10 cellular contexts compared by ENCODE assay signal in the genomic region with DNA sequence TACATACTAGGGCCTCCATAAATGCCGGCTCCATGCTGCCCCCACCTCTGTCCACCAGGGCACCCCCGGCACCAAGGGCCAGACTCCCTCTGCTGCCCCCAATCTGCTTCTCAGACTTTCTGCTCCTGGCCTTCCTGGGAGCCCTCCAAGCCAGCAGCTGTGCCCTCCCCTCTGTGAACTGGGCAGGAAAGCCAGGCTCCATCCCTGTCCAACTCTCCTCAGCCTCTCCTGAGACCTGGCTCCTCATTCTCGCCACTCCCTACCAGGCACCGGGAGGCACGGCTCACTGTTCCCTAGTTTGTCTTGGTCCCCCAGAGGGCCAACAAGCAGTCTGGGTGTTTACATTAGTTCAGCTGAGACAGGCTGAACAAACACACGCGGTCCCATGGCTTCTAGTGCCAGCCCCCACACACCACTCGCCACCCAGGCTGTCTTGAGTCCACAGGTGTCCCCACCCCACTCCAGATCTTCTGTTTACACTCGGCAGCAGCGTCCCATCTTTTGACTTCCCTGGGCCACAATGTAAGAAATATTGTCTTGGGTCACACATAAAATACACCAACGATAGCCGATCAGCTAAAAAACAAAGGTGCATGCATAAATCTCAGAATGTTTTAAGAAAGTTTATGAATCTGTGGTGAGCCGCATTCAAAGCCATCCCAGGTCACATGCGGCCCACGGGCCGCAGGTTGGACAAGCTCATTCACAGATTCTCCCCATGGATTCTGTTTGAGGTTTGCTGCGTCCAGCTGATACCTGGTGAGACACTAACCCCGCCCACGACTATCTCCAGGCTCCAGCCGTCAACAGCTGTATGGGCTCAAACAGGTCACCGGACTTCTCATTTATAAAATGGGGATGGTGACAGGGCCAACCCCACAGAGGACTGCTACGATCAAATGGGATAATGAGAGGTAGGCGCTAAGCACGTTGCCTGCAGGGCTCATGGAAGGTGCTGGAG. TPM values are rescaled to one million over a fixed set of nuclear protein-coding genes. Genes with fewer than 3 reads are reported as not detected.
DNase-seq lines count a peak whose midpoint lies in the region; ATAC-seq, FAIRE-seq and TF ChIP-seq lines count a peak whose summit lies in the region.
"Had no signal": no experiment of that assay in that cellular context is flagged by ENCODE, and none has a peak within 500 bp of the region (broad histone marks: within the 10 kb centered on the region; RNA-seq: fewer than 3 reads in every experiment).

No MANE protein-coding gene starts in this region.

- no peak for FAIRE-seq in kidney (lab: Jason Lieb, UNC)
- FAIRE-seq in GM12891 (lab: Jason Lieb, UNC), result no peak

- peaks cover 89% of the 10 kb centered on the region for H3K4me1 ChIP-seq in adipocyte (ENCODE audit: control insufficient read depth, insufficient read depth, low read length)
- peaks cover 25 to 38% of the 10 kb centered on the region in 2 donors for H3K4me1 ChIP-seq in kidney (ENCODE audit: control insufficient read depth in 1 of 2, insufficient read depth in 1 of 2, low read depth in 1 of 2, low read length in 2 of 2)

- peaks cover 65% of the 10 kb centered on the region for H3K4me1 Mint-ChIP-seq in stimulated activated memory B cell treated with anti-CD40 and anti-IgM and Interleukin-4, amounts not matched to agents 10 μg/mL and 1 μg/mL and 100 μg/mL, for 72 hours
- peaks cover 19% of the 10 kb centered on the region for H3K4me1 Mint-ChIP-seq in T-helper 2 cell treated with Interferon-gamma antibody and Interleukin-4, amounts not matched to agents 5 μg/mL and 100 μg/mL, for 36 hours (ENCODE audit: low read depth)

- H3K27me3 Mint-ChIP-seq in stimulated activated memory B cell treated with anti-CD40 and anti-IgM and Interleukin-4, amounts not matched to agents 10 μg/mL and 1 μg/mL and 100 μg/mL, for 72 hours, result no peaks in the 10 kb centered on the region
- H3K27me3 Mint-ChIP-seq in T-helper 2 cell treated with Interferon-gamma antibody and Interleukin-4, amounts not matched to agents 5 μg/mL and 100 μg/mL, for 36 hours (ENCODE audit: low read depth), result no peaks in the 10 kb centered on the region

- TF ChIP-seq POLR2A in GM12891 (IDR thresholded peaks at IDR 0.05; ENCODE audit: low read depth, low read length), result no peak

- no peaks in the 10 kb centered on the region for H3K27me3 ChIP-seq in adipocyte (replicated peaks; ENCODE audit: control insufficient read depth, insufficient read depth, low read length)

- no peak for TF ChIP-seq CTCF in kidney (IDR thresholded peaks at IDR 0.05; ENCODE audit: borderline replicate concordance, extremely low read depth, insufficient read depth)

- intact Hi-C loops in kidney (cut with DNase I), result no loop called here

- H3K9ac ChIP-seq in adipocyte (ENCODE audit: low read length), result peak overlapping the region; percentile 80
- H3K9ac ChIP-seq in kidney (ENCODE audit: low read length in 2 of 2), result peak overlapping the region in 1 of 2 donors; percentile 69

- H3K36me3 Mint-ChIP-seq in stimulated activated memory B cell treated with anti-CD40 and anti-IgM and Interleukin-4, amounts not matched to agents 10 μg/mL and 1 μg/mL and 100 μg/mL, for 72 hours, result peaks cover 38% of the 10 kb centered on the region
- H3K36me3 Mint-ChIP-seq in T-helper 2 cell treated with Interferon-gamma antibody and Interleukin-4, amounts not matched to agents 5 μg/mL and 100 μg/mL, for 36 hours (ENCODE audit: low read depth), result peaks cover 4% of the 10 kb centered on the region

- peak in 73 of 76 experiments; percentile 23 to 85 (median 58) for DNase-seq in HUDEP-2 (lab: John Stamatoyannopoulos, UW; ENCODE audit: unreplicated experiment in 76 of 76)
- DNase-seq in adipocyte (ENCODE audit: low read depth), result no peak
- no peak for DNase-seq in kidney
- DNase-seq in SHP77 (lab: John Stamatoyannopoulos, UW), result no peak
- no peak for DNase-seq in GM12891 (ENCODE audit: insufficient read length, low spot score)
- DNase-seq in T-helper 2 cell treated with Interferon-gamma antibody and Interleukin-4, amounts not matched to agents 5 μg/mL and 100 μg/mL, for 36 hours (ENCODE audit: low spot score), result no peak
- DNase-seq: dermis blood vessel endothelial cell, NCI-H1694 treated with DMSO at 0.1 percent for 48 hours had no signal

- H3K9me3 ChIP-seq in adipocyte (ENCODE audit: control insufficient read depth, low read length), result no peaks in the 10 kb centered on the region
- H3K9me3 ChIP-seq in kidney (ENCODE audit: control insufficient read depth in 1 of 2, low read length in 2 of 2), result no peaks in the 10 kb centered on the region

- H3K4me3 Mint-ChIP-seq in stimulated activated memory B cell treated with anti-CD40 and anti-IgM and Interleukin-4, amounts not matched to agents 10 μg/mL and 1 μg/mL and 100 μg/mL, for 72 hours, result no peak overlapping the region
- no peak overlapping the region for H3K4me3 Mint-ChIP-seq in T-helper 2 cell treated with Interferon-gamma antibody and Interleukin-4, amounts not matched to agents 5 μg/mL and 100 μg/mL, for 36 hours

- H3K27ac Mint-ChIP-seq in stimulated activated memory B cell treated with anti-CD40 and anti-IgM and Interleukin-4, amounts not matched to agents 10 μg/mL and 1 μg/mL and 100 μg/mL, for 72 hours, result peak overlapping the region; percentile 58
- no peak overlapping the region for H3K27ac Mint-ChIP-seq in T-helper 2 cell treated with Interferon-gamma antibody and Interleukin-4, amounts not matched to agents 5 μg/mL and 100 μg/mL, for 36 hours

- H3K4me3 ChIP-seq in adipocyte (ENCODE audit: low read length) (no peak overlapping the region), kidney (ENCODE audit: low read length in 2 of 2) (no peak overlapping the region)

- no peaks in the 10 kb centered on the region for H3K9me3 Mint-ChIP-seq in stimulated activated memory B cell treated with anti-CD40 and anti-IgM and Interleukin-4, amounts not matched to agents 10 μg/mL and 1 μg/mL and 100 μg/mL, for 72 hours
- H3K9me3 Mint-ChIP-seq in T-helper 2 cell treated with Interferon-gamma antibody and Interleukin-4, amounts not matched to agents 5 μg/mL and 100 μg/mL, for 36 hours, result no peaks in the 10 kb centered on the region
- H3K9me3 Mint-ChIP-seq: neural crest cell had no signal

- H3K36me3 ChIP-seq in adipocyte (ENCODE audit: control insufficient read depth, insufficient read depth, low read length, severe bottlenecking) (no peaks in the 10 kb centered on the region), kidney (ENCODE audit: control insufficient read depth in 1 of 2, insufficient read depth in 2 of 2, low read length in 2 of 2) (no peaks in the 10 kb centered on the region)

- ATAC-seq in stimulated activated memory B cell treated with anti-CD40 and anti-IgM and Interleukin-4, amounts not matched to agents 10 μg/mL and 1 μg/mL and 100 μg/mL, for 72 hours, result no peak

- H3K27ac ChIP-seq in kidney (ENCODE audit: low read depth in 2 of 2, low read length in 2 of 2), result peak overlapping the region; percentile 47 to 87

TF ChIP-seq in GM12891, 5 proteins besides CTCF, POLR2A, EP300 and RAD21:
- no peak for TF ChIP-seq POU2F2 (IDR thresholded peaks at IDR 0.05; ENCODE audit: low read depth, low read length)
- no peak for TF ChIP-seq POLR2AphosphoS5 (IDR thresholded peaks at IDR 0.05; ENCODE audit: low read depth, low read length)
- no peak for TF ChIP-seq SPI1 (IDR thresholded peaks at IDR 0.05; ENCODE audit: low read depth, low read length)
- TF ChIP-seq TAF1 (IDR thresholded peaks at IDR 0.05; ENCODE audit: low read depth, low read length), result no peak
- no peak for TF ChIP-seq PAX5 (IDR thresholded peaks at IDR 0.05; ENCODE audit: insufficient read depth, low read length, severe bottlenecking)

RNA-seq across cellular contexts. Expression of a gene that starts 29.5 kb away (rescaled TPM):
- 128 TPM for total RNA-seq in kidney
- polyA plus RNA-seq in kidney (ENCODE audit: insufficient read depth, low read depth, low replicate concordance), result 30.8 TPM
- polyA plus RNA-seq in GM12891 (2012; ENCODE audit: low read depth, missing spikeins), result 7.9 TPM

Comparison
In these comparisons a context has a peak if more than half of its experiments do, and no peak if none do; other contexts are left out.
1. DNase-seq: peak in HUDEP-2 (73 of 76); none in adipocyte (single experiment), kidney (single experiment), SHP77 (0 of 2), GM12891 (single experiment) and T-helper 2 cell treated with Interferon-gamma antibody and Interleukin-4, amounts not matched to agents 5 μg/mL and 100 μg/mL, for 36 hours (single experiment).